ENCODE assay signal across 14 cellular contexts in genomic region chrX:125710403-125711062, GRCh38.
A peak's percentile ranks its signal among the peaks of the same experiment; 100 is the strongest.
DNase-seq lines count a peak whose midpoint lies in the region; ATAC-seq lines count a peak whose summit lies in the region.
"Had no signal": no experiment of that assay in that cellular context is flagged by ENCODE, and none has a peak within 500 bp of the region (broad histone marks: within the 10 kb centered on the region; RNA-seq: fewer than 3 reads in every experiment).

No MANE protein-coding gene starts in this region.

- no peak overlapping the region for H3K4ac ChIP-seq in mesendoderm (ENCODE audit: low read depth, low read length)

- no peaks in the 10 kb centered on the region for H3K79me2 ChIP-seq in mesendoderm (ENCODE audit: control insufficient read depth, insufficient read depth, low read length)

- H3K9ac ChIP-seq in mesendoderm (ENCODE audit: low read length) = no peak overlapping the region
- H3K9ac ChIP-seq: BLaER1 treated with 17β-estradiol and CSF1 and Interleukin-3, amounts not matched to agents 10 nM and 100 nM had no signal

- H3K56ac ChIP-seq in mesendoderm (ENCODE audit: low read length) = no peak overlapping the region

- H2BK5ac ChIP-seq in mesendoderm (ENCODE audit: low read length) = no peak overlapping the region

- H3K79me1 ChIP-seq in mesendoderm (ENCODE audit: low read length) = no peaks in the 10 kb centered on the region

- no peak overlapping the region for H2AK5ac ChIP-seq in mesendoderm (ENCODE audit: low read length)

- no peak overlapping the region for H2BK15ac ChIP-seq in mesendoderm (replicated peaks; ENCODE audit: low read depth)

- no peak overlapping the region for H4K8ac ChIP-seq in mesendoderm (ENCODE audit: low read depth, low read length)

- H3K36me3 ChIP-seq in HAP-1 (replicated peaks) (no peaks in the 10 kb centered on the region), mesendoderm (ENCODE audit: control insufficient read depth, insufficient read depth, low read length) (no peaks in the 10 kb centered on the region)
- H3K36me3 ChIP-seq: BLaER1 treated with 17β-estradiol and CSF1 and Interleukin-3, amounts not matched to agents 10 nM and 100 nM had no signal

- no peak overlapping the region for H3K4me2 ChIP-seq in mesendoderm (ENCODE audit: low read length)
- H3K4me2 ChIP-seq: BLaER1 treated with 17β-estradiol and CSF1 and Interleukin-3, amounts not matched to agents 10 nM and 100 nM; GM23338 had no signal

- in situ Hi-C loops in HAP-1 (cut with MboI; ENCODE audit: low sequenced_read_pairs) = no loop called here

- H3K4me3 ChIP-seq in HAP-1 = no peak overlapping the region
- H3K4me3 ChIP-seq in mesendoderm (ENCODE audit: low read length) = no peak overlapping the region
- H3K4me3 ChIP-seq: BLaER1 treated with 17β-estradiol and CSF1 and Interleukin-3, amounts not matched to agents 10 nM and 100 nM; GM23338 had no signal

- no peak overlapping the region for H3K18ac ChIP-seq in mesendoderm (ENCODE audit: low read length)

- no peak overlapping the region for H3K27ac ChIP-seq in mesendoderm (ENCODE audit: low read depth, low read length)
- H3K27ac ChIP-seq: BLaER1 treated with 17β-estradiol and CSF1 and Interleukin-3, amounts not matched to agents 10 nM and 100 nM had no signal

- peak; percentile 82 for ATAC-seq in left lobe of liver
- ATAC-seq in stimulated activated naive CD8-positive, alpha-beta T cell treated with anti-CD3 and anti-CD28 coated beads, Interleukin-15, Interleukin-2, amounts not matched to agents 100 U/mL and 50 U/mL, for 24 hours = no peak
- ATAC-seq: GM23338 had no signal

- H3K4me1 ChIP-seq in HAP-1 = peaks cover 21% of the 10 kb centered on the region
- H3K4me1 ChIP-seq in mesendoderm (ENCODE audit: control insufficient read depth, low read depth, low read length) = no peaks in the 10 kb centered on the region
- H3K4me1 ChIP-seq: BLaER1 treated with 17β-estradiol and CSF1 and Interleukin-3, amounts not matched to agents 10 nM and 100 nM had no signal

- no CpG with 5 or more reads among the region's 8 CpGs for WGBS in mesendoderm (ENCODE audit: extremely low coverage, insufficient coverage, low lambda C conversion rate)

- no peak overlapping the region for H3K23ac ChIP-seq in mesendoderm (ENCODE audit: low read length)

- no peak overlapping the region for H4K5ac ChIP-seq in mesendoderm (ENCODE audit: low read length)

- H3K27me3 ChIP-seq in HAP-1 (ENCODE audit: low read depth) (no peaks in the 10 kb centered on the region), mesendoderm (ENCODE audit: insufficient read depth, low read length, poor library complexity) (no peaks in the 10 kb centered on the region)

- H2BK120ac ChIP-seq in mesendoderm (ENCODE audit: low read depth, low read length) = no peak overlapping the region

- DNase-seq in HAP-1 (ENCODE audit: low spot score in 2 of 2) = peak; percentile 70 to 73
- DNase-seq in NCI-H82 treated with DMSO at 0.1 percent for 48 hours (lab: John Stamatoyannopoulos, UW; ENCODE audit: unreplicated experiment) = peak; percentile 37
- no peak for DNase-seq in left lobe of liver (ENCODE audit: low spot score)
- DNase-seq in retina = peak; percentile 9
- no peak for DNase-seq in mesendoderm
- no peak for DNase-seq in DMS153 (lab: John Stamatoyannopoulos, UW)
- DNase-seq in occipital lobe (lab: John Stamatoyannopoulos, UW) = no peak
- no peak for DNase-seq in stimulated activated naive CD8-positive, alpha-beta T cell treated with anti-CD3 and anti-CD28 coated beads, Interleukin-15, Interleukin-2, amounts not matched to agents 100 U/mL and 50 U/mL, for 24 hours
- DNase-seq: ACHN; CD4-positive, alpha-beta T cell; GF-D8; H9 had no signal

- no peaks in the 10 kb centered on the region for H3K9me3 ChIP-seq in HAP-1

Comparison
In these comparisons a context has a peak if more than half of its experiments do, and no peak if none do; other contexts are left out.
1. DNase-seq: peak in HAP-1 (2 of 2), NCI-H82 treated with DMSO at 0.1 percent for 48 hours (single experiment) and retina (single experiment); none in left lobe of liver (single experiment), mesendoderm (single experiment), DMS153 (single experiment), occipital lobe (single experiment) and stimulated activated naive CD8-positive, alpha-beta T cell treated with anti-CD3 and anti-CD28 coated beads, Interleukin-15, Interleukin-2, amounts not matched to agents 100 U/mL and 50 U/mL, for 24 hours (single experiment).